Comparison of ENCODE assay signal across 27 cellular contexts in genomic region chr1:173775578-173776196, GRCh38.
"Had no signal": no experiment of that assay in that cellular context is flagged by ENCODE, and none has a peak within 500 bp of the region (broad histone marks: within the 10 kb centered on the region; RNA-seq: fewer than 3 reads in every experiment).

No MANE protein-coding gene starts in this region.

- H3K27ac ChIP-seq: adrenal gland, ascending aorta, brain microvascular endothelial cell, foreskin keratinocyte, left lung, neutrophil, ovary, prostate gland, spleen, tibial artery, WERI-Rb-1 had no signal

- H3K9me3 ChIP-seq: adrenal gland, left lung, neutrophil, ovary, prostate gland, spleen, tibial artery had no signal

- ATAC-seq: activated CD8-positive, alpha-beta memory T cell treated with anti-CD3 and anti-CD28 coated beads, Interleukin-2, amount 10 ng/mL, durations not matched to agents 7 days and 5 days; activated CD8-positive, alpha-beta T cell treated with anti-CD3 and anti-CD28 coated beads for 36 hours; foreskin keratinocyte; left lung had no signal

- H3K9me3 Mint-ChIP-seq: activated CD4-positive, alpha-beta T cell treated with anti-CD3 and anti-CD28 coated beads, Interleukin-2, amount 10 ng/mL, durations not matched to agents 7 days and 5 days; activated CD8-positive, alpha-beta T cell treated with anti-CD3 and anti-CD28 coated beads for 36 hours; activated naive CD4-positive, alpha-beta T cell treated with anti-CD3 and anti-CD28 coated beads, Interleukin-2, amount 50 U/mL, for 24 hours; immature natural killer cell; stimulated activated naive CD8-positive, alpha-beta T cell treated with anti-CD3 and anti-CD28 coated beads, Interleukin-15, Interleukin-2, amounts not matched to agents 100 ng/mL and 50 ng/mL, for 24 hours; T-helper 1 cell treated with Interleukin-12 subunit alpha and Interleukin-12 subunit beta and Interleukin-4 antibody, amounts not matched to agents 30 μg/mL and 1 μg/mL, for 36 hours had no signal

- H3K4me1 Mint-ChIP-seq: immature natural killer cell, mesothelial cell of epicardium, nephron had no signal

- H3K36me3 ChIP-seq: ovary, prostate gland had no signal

- DNase-seq: activated CD4-positive, alpha-beta T cell treated with anti-CD3 and anti-CD28 coated beads, Interleukin-2, amount 10 ng/mL, durations not matched to agents 7 days and 5 days; activated CD4-positive, CD25-positive, alpha-beta regulatory T cell treated with anti-CD3 and anti-CD28 coated beads, Interleukin-2, amount 50 U/mL, for 72 hours; activated CD8-positive, alpha-beta memory T cell treated with anti-CD3 and anti-CD28 coated beads, Interleukin-2, amount 10 ng/mL, durations not matched to agents 7 days and 5 days; activated CD8-positive, alpha-beta T cell treated with anti-CD3 and anti-CD28 coated beads for 36 hours; activated gamma-delta T cell treated with Interleukin-2 at 50 U/mL for 16 hours; adrenal gland; brain microvascular endothelial cell; caudate nucleus; dermis blood vessel endothelial cell; effector CD8-positive, alpha-beta T cell; foreskin keratinocyte; immature natural killer cell; left lung; ovary; spleen; stimulated activated CD4-positive, alpha-beta T cell treated with anti-CD3 and anti-CD28 coated beads, Interleukin-4, amount 100 ng/mL, for 24 hours; tibial artery; WERI-Rb-1 had no signal

- H3K27me3 ChIP-seq: adrenal gland, ascending aorta, brain microvascular endothelial cell, foreskin keratinocyte, left lung, neutrophil, ovary, spleen, tibial artery had no signal

- H3K4me1 ChIP-seq: adrenal gland, ascending aorta, foreskin keratinocyte, left lung, prostate gland, spleen, tibial artery had no signal

- H3K4me3 Mint-ChIP-seq: activated CD4-positive, alpha-beta T cell treated with anti-CD3 and anti-CD28 coated beads, Interleukin-2, amount 10 ng/mL, durations not matched to agents 7 days and 5 days; activated CD8-positive, alpha-beta memory T cell treated with anti-CD3 and anti-CD28 coated beads, Interleukin-2, amount 10 ng/mL, durations not matched to agents 7 days and 5 days; activated CD8-positive, alpha-beta T cell treated with anti-CD3 and anti-CD28 coated beads for 36 hours; activated naive CD4-positive, alpha-beta T cell treated with anti-CD3 and anti-CD28 coated beads, Interleukin-2, amount 50 U/mL, for 24 hours; immature natural killer cell; mesothelial cell of epicardium; nephron; stimulated activated naive CD8-positive, alpha-beta T cell treated with anti-CD3 and anti-CD28 coated beads, Interleukin-15, Interleukin-2, amounts not matched to agents 100 ng/mL and 50 ng/mL, for 24 hours; T-helper 1 cell treated with Interleukin-12 subunit alpha and Interleukin-12 subunit beta and Interleukin-4 antibody, amounts not matched to agents 30 μg/mL and 1 μg/mL, for 36 hours had no signal

- H3K4me3 ChIP-seq: adrenal gland, ascending aorta, left lung, lung, ovary, prostate gland, spleen, tibial artery had no signal

- H3K27ac Mint-ChIP-seq: activated CD4-positive, alpha-beta T cell treated with anti-CD3 and anti-CD28 coated beads, Interleukin-2, amount 10 ng/mL, durations not matched to agents 7 days and 5 days; activated CD8-positive, alpha-beta memory T cell treated with anti-CD3 and anti-CD28 coated beads, Interleukin-2, amount 10 ng/mL, durations not matched to agents 7 days and 5 days; activated CD8-positive, alpha-beta T cell treated with anti-CD3 and anti-CD28 coated beads for 36 hours; activated naive CD4-positive, alpha-beta T cell treated with anti-CD3 and anti-CD28 coated beads, Interleukin-2, amount 50 U/mL, for 24 hours; mesothelial cell of epicardium; nephron; stimulated activated naive CD8-positive, alpha-beta T cell treated with anti-CD3 and anti-CD28 coated beads, Interleukin-15, Interleukin-2, amounts not matched to agents 100 ng/mL and 50 ng/mL, for 24 hours; T-helper 1 cell treated with Interleukin-12 subunit alpha and Interleukin-12 subunit beta and Interleukin-4 antibody, amounts not matched to agents 30 μg/mL and 1 μg/mL, for 36 hours had no signal
